ENCODE assay signal across 8 cellular contexts in the genomic region with DNA sequence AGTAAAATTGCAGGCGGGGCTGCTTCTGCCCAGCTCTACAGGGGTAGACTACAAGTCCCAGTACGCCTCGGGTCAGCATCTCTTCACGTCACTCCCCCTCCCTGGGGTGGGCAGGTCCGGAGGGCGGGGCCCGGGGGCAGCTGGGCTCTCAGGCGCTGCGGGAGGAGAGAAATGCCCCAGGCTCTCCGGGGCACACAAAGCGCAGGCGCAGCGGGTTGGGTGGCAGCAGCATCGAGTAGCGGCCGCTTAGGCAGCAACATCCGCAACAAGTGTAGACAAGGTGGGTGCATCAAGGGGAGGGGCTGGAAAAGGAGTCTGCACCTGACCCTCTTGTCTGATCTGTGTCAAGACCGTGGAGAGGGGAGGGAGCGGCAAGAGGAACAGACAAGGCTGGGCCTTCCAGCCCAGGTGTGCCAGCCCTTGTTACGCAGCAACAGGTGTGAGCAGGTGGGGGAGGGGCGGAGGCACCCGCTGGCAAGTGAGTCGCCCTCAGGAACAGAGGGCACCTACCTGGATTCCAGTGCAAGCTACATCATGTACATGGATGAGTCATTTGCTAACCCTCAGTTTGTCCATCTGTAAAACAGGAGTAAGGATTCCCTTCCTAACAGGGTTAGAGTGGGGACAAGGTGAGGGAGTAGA. TPM values are rescaled to one million over a fixed set of nuclear protein-coding genes. Genes with fewer than 3 reads are reported as not detected.
A peak's percentile ranks its signal among the peaks of the same experiment; 100 is the strongest.
DNase-seq lines count a peak whose midpoint lies in the region; ATAC-seq and TF ChIP-seq lines count a peak whose summit lies in the region.

No MANE protein-coding gene starts in this region.

- no peak overlapping the region for H3K27ac ChIP-seq in PC-3 (ENCODE audit: low read length)
- H3K27ac ChIP-seq in naive thymus-derived CD4-positive, alpha-beta T cell (ENCODE audit: low read depth, low read length), result peak overlapping the region; percentile 71

- H3F3A ChIP-seq in PC-3 (ENCODE audit: low read length, unreplicated experiment), result no peaks in the 10 kb centered on the region

- H3K4me3 ChIP-seq in PC-3 (ENCODE audit: low read length), result peak overlapping the region; percentile 47
- peak overlapping the region; percentile 62 for H3K4me3 ChIP-seq in naive thymus-derived CD4-positive, alpha-beta T cell (ENCODE audit: low read length)

- DNase-seq in Ammon's horn (ENCODE audit: low spot score) (peak; percentile 98), HuH-7.5 (ENCODE audit: low spot score) (peak; percentile 48), PC-3 (peak; percentile 92), fibroblast of gingiva (ENCODE audit: low read depth) (peak; percentile 76)
- peak; percentile 84 for DNase-seq in activated T-helper 1 cell treated with anti-CD3 and anti-CD28 coated beads, Interleukin-12 subunit alpha, Interleukin-12 subunit beta, Interleukin-2, Interleukin-4 antibody, amounts not matched to agents 30 ng/mL and 10 ng/mL and 1 ng/mL, durations not matched to agents 14 hours and 24 hours and 36 hours (ENCODE audit: low spot score)
- peak; percentile 81 to 96 (median 94) for DNase-seq in naive thymus-derived CD4-positive, alpha-beta T cell

- H3K27me3 Mint-ChIP-seq in activated T-helper 1 cell treated with anti-CD3 and anti-CD28 coated beads, Interleukin-12 subunit alpha, Interleukin-12 subunit beta, Interleukin-2, Interleukin-4 antibody, amounts not matched to agents 30 ng/mL and 10 ng/mL and 1 ng/mL, durations not matched to agents 14 hours and 24 hours and 36 hours (ENCODE audit: insufficient read depth), result peaks cover 9% of the 10 kb centered on the region
- H3K27me3 Mint-ChIP-seq in naive thymus-derived CD4-positive, alpha-beta T cell, result peaks cover 0 to 8% (median 0%) of the 10 kb centered on the region in 5 donors
- no peaks in the 10 kb centered on the region for H3K27me3 Mint-ChIP-seq in stimulated activated memory B cell treated with anti-CD40 and anti-IgM and Interleukin-4, amounts not matched to agents 10 μg/mL and 1 μg/mL and 100 μg/mL, for 72 hours

- ATAC-seq in GM19467 (IDR thresholded peaks at IDR 0.05; ENCODE audit: unreplicated experiment) (peak; percentile 71), PC-3 (peak; percentile 97)
- ATAC-seq in naive thymus-derived CD4-positive, alpha-beta T cell, result peak; percentile 100
- peak; percentile 99 for ATAC-seq in stimulated activated memory B cell treated with anti-CD40 and anti-IgM and Interleukin-4, amounts not matched to agents 10 μg/mL and 1 μg/mL and 100 μg/mL, for 72 hours

- no peak overlapping the region for H3K9ac ChIP-seq in PC-3 (ENCODE audit: low read length)

- no peaks in the 10 kb centered on the region for H3K9me3 ChIP-seq in PC-3 (ENCODE audit: low read length)
- no peaks in the 10 kb centered on the region for H3K9me3 ChIP-seq in naive thymus-derived CD4-positive, alpha-beta T cell (ENCODE audit: control insufficient read depth in 2 of 3, low read length in 3 of 3)

- peak overlapping the region; percentile 54 for H3K4me3 Mint-ChIP-seq in activated T-helper 1 cell treated with anti-CD3 and anti-CD28 coated beads, Interleukin-12 subunit alpha, Interleukin-12 subunit beta, Interleukin-2, Interleukin-4 antibody, amounts not matched to agents 30 ng/mL and 10 ng/mL and 1 ng/mL, durations not matched to agents 14 hours and 24 hours and 36 hours
- peak overlapping the region; percentile 71 to 96 (median 92) for H3K4me3 Mint-ChIP-seq in naive thymus-derived CD4-positive, alpha-beta T cell
- peak overlapping the region; percentile 80 for H3K4me3 Mint-ChIP-seq in stimulated activated memory B cell treated with anti-CD40 and anti-IgM and Interleukin-4, amounts not matched to agents 10 μg/mL and 1 μg/mL and 100 μg/mL, for 72 hours

- BruUV-seq in PC-3 (replicated peaks; lab: Mats Ljungman, UMichigan), result no TSS peak

- intact Hi-C loops in PC-3 (cut with micrococcal nuclease), result no loop called here
- intact Hi-C loops in activated T-helper 1 cell treated with anti-CD3 and anti-CD28 coated beads, Interleukin-12 subunit alpha, Interleukin-12 subunit beta, Interleukin-2, Interleukin-4 antibody, amounts not matched to agents 30 ng/mL and 10 ng/mL and 1 ng/mL, durations not matched to agents 14 hours and 24 hours and 36 hours (cut with micrococcal nuclease), result loop anchor here (1.0 kb wide), 3 partner anchors 49 to 751 kb away; partner anchors contain the start of genes FAM168A, PGM2L1 and RELT
- intact Hi-C loops in naive thymus-derived CD4-positive, alpha-beta T cell (cut with micrococcal nuclease), result loop anchor here (1.0 to 5.0 kb wide), 9 partner anchors 19 to 1425 kb away; partner anchors contain the start of genes FAM168A (in 2 of the 2), C2CD3 (in 1 of the 2), INPPL1 (in 1 of the 2) and PPME1 (in 1 of the 2)

- H3K4me1 ChIP-seq in PC-3 (ENCODE audit: insufficient read depth, low read length), result peaks cover 5% of the 10 kb centered on the region
- H3K4me1 ChIP-seq in naive thymus-derived CD4-positive, alpha-beta T cell (ENCODE audit: control insufficient read depth in 2 of 2, insufficient read depth in 2 of 2, low read length in 2 of 2), result peaks cover 7 to 15% of the 10 kb centered on the region in 2 donors

- H4K20me1 ChIP-seq in PC-3 (ENCODE audit: low read length), result no peaks in the 10 kb centered on the region

- CTCF ChIA-PET in PC-3 (lab: Charles Lee), result interaction anchor here (0.7 to 2.0 kb wide), 2 partner anchors 13 to 22 kb away, joined by 3 to 7 read pairs; no protein-coding TSS in a partner anchor
- CTCF ChIA-PET in naive thymus-derived CD4-positive, alpha-beta T cell (lab: Charles Lee), result interaction anchor here (0.7 to 4.3 kb wide), 4 partner anchors 10 to 22 kb away, joined by 3 to 27 read pairs (median 12); no protein-coding TSS in a partner anchor

- no peaks in the 10 kb centered on the region for H3K9me3 Mint-ChIP-seq in activated T-helper 1 cell treated with anti-CD3 and anti-CD28 coated beads, Interleukin-12 subunit alpha, Interleukin-12 subunit beta, Interleukin-2, Interleukin-4 antibody, amounts not matched to agents 30 ng/mL and 10 ng/mL and 1 ng/mL, durations not matched to agents 14 hours and 24 hours and 36 hours
- no peaks in the 10 kb centered on the region for H3K9me3 Mint-ChIP-seq in naive thymus-derived CD4-positive, alpha-beta T cell
- no peaks in the 10 kb centered on the region for H3K9me3 Mint-ChIP-seq in stimulated activated memory B cell treated with anti-CD40 and anti-IgM and Interleukin-4, amounts not matched to agents 10 μg/mL and 1 μg/mL and 100 μg/mL, for 72 hours

- H2AFZ ChIP-seq in PC-3 (ENCODE audit: low read length), result peak overlapping the region; percentile 75

- TF ChIP-seq CTCF in PC-3 (conservative IDR thresholded peaks at IDR 0.05; ENCODE audit: low read depth, low read length), result no peak

- H3K9me2 ChIP-seq in PC-3 (replicated peaks; ENCODE audit: low read length), result no peaks in the 10 kb centered on the region

- H3K36me3 Mint-ChIP-seq in activated T-helper 1 cell treated with anti-CD3 and anti-CD28 coated beads, Interleukin-12 subunit alpha, Interleukin-12 subunit beta, Interleukin-2, Interleukin-4 antibody, amounts not matched to agents 30 ng/mL and 10 ng/mL and 1 ng/mL, durations not matched to agents 14 hours and 24 hours and 36 hours (ENCODE audit: low read depth), result no peaks in the 10 kb centered on the region
- H3K36me3 Mint-ChIP-seq in naive thymus-derived CD4-positive, alpha-beta T cell, result peaks cover 0 to 20% (median 0%) of the 10 kb centered on the region in 5 donors
- H3K36me3 Mint-ChIP-seq in stimulated activated memory B cell treated with anti-CD40 and anti-IgM and Interleukin-4, amounts not matched to agents 10 μg/mL and 1 μg/mL and 100 μg/mL, for 72 hours, result no peaks in the 10 kb centered on the region

- no peaks in the 10 kb centered on the region for H3K79me2 ChIP-seq in PC-3 (ENCODE audit: low read length)

- peaks cover 14% of the 10 kb centered on the region for H3K4me1 Mint-ChIP-seq in activated T-helper 1 cell treated with anti-CD3 and anti-CD28 coated beads, Interleukin-12 subunit alpha, Interleukin-12 subunit beta, Interleukin-2, Interleukin-4 antibody, amounts not matched to agents 30 ng/mL and 10 ng/mL and 1 ng/mL, durations not matched to agents 14 hours and 24 hours and 36 hours (ENCODE audit: low read depth)
- H3K4me1 Mint-ChIP-seq in naive thymus-derived CD4-positive, alpha-beta T cell, result peaks cover 10 to 41% (median 34%) of the 10 kb centered on the region in 7 donors
- H3K4me1 Mint-ChIP-seq in stimulated activated memory B cell treated with anti-CD40 and anti-IgM and Interleukin-4, amounts not matched to agents 10 μg/mL and 1 μg/mL and 100 μg/mL, for 72 hours, result peaks cover 12% of the 10 kb centered on the region

- no peak overlapping the region for H3K27ac Mint-ChIP-seq in activated T-helper 1 cell treated with anti-CD3 and anti-CD28 coated beads, Interleukin-12 subunit alpha, Interleukin-12 subunit beta, Interleukin-2, Interleukin-4 antibody, amounts not matched to agents 30 ng/mL and 10 ng/mL and 1 ng/mL, durations not matched to agents 14 hours and 24 hours and 36 hours
- H3K27ac Mint-ChIP-seq in naive thymus-derived CD4-positive, alpha-beta T cell, result peak overlapping the region; percentile 83 to 98 (median 94)
- H3K27ac Mint-ChIP-seq in stimulated activated memory B cell treated with anti-CD40 and anti-IgM and Interleukin-4, amounts not matched to agents 10 μg/mL and 1 μg/mL and 100 μg/mL, for 72 hours, result peak overlapping the region; percentile 78

- no peaks in the 10 kb centered on the region for H3K27me3 ChIP-seq in PC-3 (ENCODE audit: low read length)
- no peaks in the 10 kb centered on the region for H3K27me3 ChIP-seq in naive thymus-derived CD4-positive, alpha-beta T cell (ENCODE audit: control insufficient read depth in 2 of 2, insufficient read depth in 2 of 2, low read length in 2 of 2)

- no peaks in the 10 kb centered on the region for H3K36me3 ChIP-seq in PC-3 (ENCODE audit: low read depth, low read length)
- peaks cover 0 to 25% (median 0%) of the 10 kb centered on the region in 3 experiments for H3K36me3 ChIP-seq in naive thymus-derived CD4-positive, alpha-beta T cell (ENCODE audit: control insufficient read depth in 2 of 3, insufficient read depth in 3 of 3, low read length in 3 of 3)

- H3K4me2 ChIP-seq in PC-3 (ENCODE audit: low read length), result peak overlapping the region; percentile 73

- POLR2A ChIA-PET in PC-3 (lab: Charles Lee; ENCODE audit: unreplicated experiment), result interaction anchor here (0.7 kb wide), 1 partner anchor 1387 kb away, joined by 3 read pairs; no protein-coding TSS in a partner anchor
- POLR2A ChIA-PET in naive thymus-derived CD4-positive, alpha-beta T cell (lab: Charles Lee), result interaction anchor here (0.6 to 2.5 kb wide), 6 partner anchors 12 to 132 kb away, joined by 3 to 14 read pairs (median 6); partner anchors contain the start of genes FAM168A and RAB6A

RNA-seq across cellular contexts. Expression of gene PLEKHB1, which starts 1.2 kb away (rescaled TPM):
- 4.6 and 10.6 TPM in 2 replicates for total RNA-seq in PC-3 (2014; rRNA removed)
- total RNA-seq in activated T-helper 1 cell treated with anti-CD3 and anti-CD28 coated beads, Interleukin-12 subunit alpha, Interleukin-12 subunit beta, Interleukin-2, Interleukin-4 antibody, amounts not matched to agents 30 ng/mL and 10 ng/mL and 1 ng/mL, durations not matched to agents 14 hours and 24 hours and 36 hours, result 1.3 and 2.0 TPM in 2 replicates
- total RNA-seq in naive thymus-derived CD4-positive, alpha-beta T cell, result 10 to 100 TPM in 4 of 5 experiments, 1 to 10 TPM in 1; 3.2 to 92.9 (median 67.7) TPM
- 100 to 1,000 TPM; 157 to 172 TPM for polyA plus RNA-seq in naive thymus-derived CD4-positive, alpha-beta T cell

RNA-seq across cellular contexts. Expression of gene FAM168A, which starts 49.7 kb away (rescaled TPM):
- total RNA-seq in PC-3 (2014; rRNA removed), result 24.5 and 27.8 TPM in 2 replicates
- 19.4 and 19.5 TPM in 2 replicates for total RNA-seq in activated T-helper 1 cell treated with anti-CD3 and anti-CD28 coated beads, Interleukin-12 subunit alpha, Interleukin-12 subunit beta, Interleukin-2, Interleukin-4 antibody, amounts not matched to agents 30 ng/mL and 10 ng/mL and 1 ng/mL, durations not matched to agents 14 hours and 24 hours and 36 hours
- total RNA-seq in naive thymus-derived CD4-positive, alpha-beta T cell, result 10 to 100 TPM; 18.4 to 33.0 (median 25.2) TPM
- polyA plus RNA-seq in naive thymus-derived CD4-positive, alpha-beta T cell, result 1 to 10 TPM; 3.3 to 3.7 TPM

Comparison
In these comparisons a context has a peak if more than half of its experiments do, and no peak if none do; other contexts are left out.
1. DNase-seq: peak in every context shown above with its lines; median percentile 98 in Ammon's horn; 94 in naive thymus-derived CD4-positive, alpha-beta T cell; 92 in PC-3; 84 in activated T-helper 1 cell treated with anti-CD3 and anti-CD28 coated beads, Interleukin-12 subunit alpha, Interleukin-12 subunit beta, Interleukin-2, Interleukin-4 antibody, amounts not matched to agents 30 ng/mL and 10 ng/mL and 1 ng/mL, durations not matched to agents 14 hours and 24 hours and 36 hours; 76 in fibroblast of gingiva; 48 in HuH-7.5.